ENCODE assay signal across 8 cellular contexts in the genomic region with DNA sequence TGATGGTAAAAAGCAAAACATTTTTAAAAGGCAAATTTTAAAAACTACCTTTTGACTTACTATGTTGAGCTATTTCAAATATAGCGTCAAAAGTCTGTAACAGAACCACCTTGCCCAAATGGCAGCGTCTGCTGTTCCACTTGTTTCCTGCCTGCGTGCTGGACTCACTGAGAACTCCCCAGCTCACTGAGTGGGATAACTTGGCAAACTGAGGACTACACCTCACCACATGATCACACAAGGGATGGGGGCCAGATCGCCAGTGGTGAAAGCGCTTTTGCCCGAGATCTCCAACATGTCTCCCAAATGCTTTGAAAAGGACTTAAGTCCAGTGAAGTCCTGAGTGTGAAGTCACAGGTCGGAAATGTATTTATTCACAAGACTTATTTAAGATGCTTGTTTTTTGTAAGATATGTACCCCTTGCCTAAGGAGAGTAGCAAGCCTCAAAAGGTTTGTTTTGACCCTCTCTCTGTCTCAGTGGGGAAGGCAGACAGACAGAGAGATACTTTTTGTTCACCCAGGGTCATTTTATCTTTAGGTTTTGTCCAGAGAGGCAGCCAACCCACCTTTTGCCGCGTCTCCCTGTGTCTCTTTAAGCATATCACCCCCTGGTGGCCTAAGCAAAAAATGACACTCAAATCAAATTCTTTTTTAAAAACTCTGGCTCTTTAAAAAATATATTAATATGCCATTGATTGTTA.
DNase-seq lines count a peak whose midpoint lies in the region; ATAC-seq lines count a peak whose summit lies in the region.

No MANE protein-coding gene starts in this region.

- no peaks in the 10 kb centered on the region for H3K27me3 ChIP-seq in muscle layer of duodenum (ENCODE audit: low read depth, low read length)

- no peaks in the 10 kb centered on the region for H3K36me3 ChIP-seq in muscle layer of duodenum (ENCODE audit: control insufficient read depth in 1 of 2, insufficient read depth in 2 of 2, low read length in 2 of 2)

- no peaks in the 10 kb centered on the region for H3K9me3 ChIP-seq in muscle layer of duodenum (ENCODE audit: control insufficient read depth in 1 of 2, low read length in 2 of 2)

- H3K27ac ChIP-seq in muscle layer of duodenum (ENCODE audit: low read length), result peak overlapping the region; percentile 12

- peak overlapping the region in 1 of 2 donors; percentile 25 for H3K4me3 ChIP-seq in muscle layer of duodenum (ENCODE audit: low read depth in 1 of 2, low read length in 2 of 2)

- ATAC-seq in GM19351 (IDR thresholded peaks at IDR 0.05; ENCODE audit: unreplicated experiment) (peak; percentile 68), GM19035 (IDR thresholded peaks at IDR 0.05; ENCODE audit: unreplicated experiment) (no peak)

- H3K4me1 ChIP-seq in muscle layer of duodenum (ENCODE audit: control insufficient read depth in 1 of 2, insufficient read depth in 2 of 2, low read length in 2 of 2), result peaks cover 0 to 60% of the 10 kb centered on the region in 2 donors

- DNase-seq in CD1c-positive myeloid dendritic cell (ENCODE audit: extremely low spot score), result peak; percentile 41
- DNase-seq in NCI-H69 (lab: John Stamatoyannopoulos, UW), result peak; percentile 71
- DNase-seq in dedifferentiated amniotic fluid mesenchymal stem cell (ENCODE audit: extremely low spot score), result peak; percentile 28
- no peak for DNase-seq in stimulated activated CD4-positive, alpha-beta T cell treated with anti-CD3 and anti-CD28 coated beads, Interleukin-2, amount 100 ng/mL, for 48 hours
- DNase-seq in activated CD4-positive, alpha-beta T cell treated with anti-CD3 and anti-CD28 coated beads, Interleukin-2, amount 50 U/mL, for 1 hour, result no peak

Comparison
In these comparisons a context has a peak if more than half of its experiments do, and no peak if none do; other contexts are left out.
1. DNase-seq: peak in CD1c-positive myeloid dendritic cell (single experiment), NCI-H69 (single experiment) and dedifferentiated amniotic fluid mesenchymal stem cell (single experiment); none in stimulated activated CD4-positive, alpha-beta T cell treated with anti-CD3 and anti-CD28 coated beads, Interleukin-2, amount 100 ng/mL, for 48 hours (0 of 2) and activated CD4-positive, alpha-beta T cell treated with anti-CD3 and anti-CD28 coated beads, Interleukin-2, amount 50 U/mL, for 1 hour (single experiment).